ENCODE assay signal across 26 cellular contexts in the genomic region with DNA sequence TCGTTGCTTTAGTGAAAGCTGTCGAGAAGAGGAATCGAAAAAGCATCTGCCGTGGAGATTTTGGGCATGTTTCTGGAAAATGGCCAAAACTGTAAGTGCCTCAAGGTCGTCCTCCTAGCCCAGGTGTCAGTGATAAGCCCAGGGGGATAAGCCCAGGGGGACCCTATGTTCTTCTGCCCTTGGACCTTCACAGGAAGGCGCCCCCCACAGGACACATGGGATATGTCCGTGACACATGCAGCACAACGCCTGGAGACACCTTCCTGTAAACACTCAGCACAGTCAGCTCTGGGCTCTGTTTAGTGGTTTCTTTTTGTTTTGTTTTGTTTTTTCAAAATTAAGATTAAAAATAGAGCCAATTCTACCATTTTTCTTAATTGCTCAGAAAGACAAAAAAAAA.
DNase-seq lines count a peak whose midpoint lies in the region; ATAC-seq, FAIRE-seq and TF ChIP-seq lines count a peak whose summit lies in the region.
"Had no signal": no experiment of that assay in that cellular context is flagged by ENCODE, and none has a peak within 500 bp of the region (broad histone marks: within the 10 kb centered on the region; RNA-seq: fewer than 3 reads in every experiment).

No MANE protein-coding gene starts in this region.

- no peaks in the 10 kb centered on the region for H3K27me3 ChIP-seq in DND-41 (ENCODE audit: insufficient read depth, low read length, poor library complexity)
- no peaks in the 10 kb centered on the region for H3K27me3 ChIP-seq in KMS-11 (ENCODE audit: insufficient read depth, low read depth)
- H3K27me3 ChIP-seq: BLaER1 treated with 17β-estradiol and CSF1 and Interleukin-3, amounts not matched to agents 10 nM and 100 nM; upper lobe of left lung had no signal

- DNase-seq in DND-41, result no peak
- DNase-seq in WTC11 (ENCODE audit: low spot score), result peak; percentile 42
- peak; percentile 31 for DNase-seq in iPS-NIHi11 (ENCODE audit: low spot score)
- DNase-seq in HPDE6-E6E7 (ENCODE audit: extremely low spot score), result no peak
- DNase-seq in HTR-8/SVneo (ENCODE audit: insufficient read length, low spot score), result no peak
- no peak for DNase-seq in NCI-H1092 treated with DMSO at 0.1 percent for 48 hours (lab: John Stamatoyannopoulos, UW)
- no peak for DNase-seq in activated naive CD4-positive, alpha-beta T cell treated with anti-CD3 and anti-CD28 coated beads, Interleukin-2, amount 10 ng/mL, durations not matched to agents 7 days and 5 days
- DNase-seq: ACHN; activated CD4-positive, alpha-beta T cell treated with anti-CD3 and anti-CD28 coated beads, Interleukin-2, amount 50 U/mL, for 4 hours; activated CD4-positive, CD25-positive, alpha-beta regulatory T cell; dermis blood vessel endothelial cell; head of caudate nucleus; KG1; left cardiac atrium; NCI-H187; NCI-H2227 treated with DMSO at 0.1 percent for 48 hours; NCI-H748 treated with DMSO at 0.1 percent for 48 hours; psoas muscle; stimulated activated CD8-positive, alpha-beta memory T cell treated with anti-CD3 and anti-CD28 coated beads, Interleukin-4, amount 100 ng/mL, for 48 hours; T-helper 9 cell; upper lobe of left lung had no signal

- FAIRE-seq in HTR-8/SVneo (lab: Jason Lieb, UNC), result no peak
- FAIRE-seq: GM12892 had no signal

- CTCF ChIA-PET in WTC11 (lab: Charles Lee), result interaction anchor here (0.6 to 1.1 kb wide), 7 partner anchors 10 to 191 kb away, joined by 3 to 6 read pairs (median 3); no protein-coding TSS in a partner anchor
- CTCF ChIA-PET in activated naive CD4-positive, alpha-beta T cell treated with anti-CD3 and anti-CD28 coated beads, Interleukin-2, amount 10 ng/mL, durations not matched to agents 7 days and 5 days (lab: Charles Lee), result interaction anchor here (0.6 kb wide), 1 partner anchor 513 kb away, joined by 4 read pairs; no protein-coding TSS in a partner anchor

- no peak overlapping the region for H3K27ac ChIP-seq in DND-41 (ENCODE audit: low read length)
- no peak overlapping the region for H3K27ac ChIP-seq in KMS-11
- H3K27ac ChIP-seq: BLaER1 treated with 17β-estradiol and CSF1 and Interleukin-3, amounts not matched to agents 10 nM and 100 nM; psoas muscle; upper lobe of left lung had no signal

- TF ChIP-seq CTCF in DND-41 (IDR thresholded peaks at IDR 0.05; ENCODE audit: borderline replicate concordance, extremely low read depth, low read length, poor library complexity, severe bottlenecking) (peak; percentile 36), KMS-11 (conservative IDR thresholded peaks at IDR 0.05; ENCODE audit: low read depth, low read length) (peak; percentile 23; the same call in 1 of the 2 replicates), WTC11 (IDR thresholded peaks at IDR 0.05) (0 out of 2 replicates have a peak, but pooled peaks have one; percentile 30)

- H3K4me3 ChIP-seq in DND-41 (ENCODE audit: low read depth in 1 of 2, low read length in 2 of 2) (no peak overlapping the region), KMS-11 (IDR thresholded peaks at IDR 0.05; ENCODE audit: insufficient read depth, low read depth, low read length) (no peak overlapping the region)
- H3K4me3 ChIP-seq: BLaER1 treated with 17β-estradiol and CSF1 and Interleukin-3, amounts not matched to agents 10 nM and 100 nM; psoas muscle; upper lobe of left lung had no signal

- H3K4me1 Mint-ChIP-seq in WTC11, result peaks cover 7% of the 10 kb centered on the region
- peaks cover 61% of the 10 kb centered on the region for H3K4me1 Mint-ChIP-seq in activated naive CD4-positive, alpha-beta T cell treated with anti-CD3 and anti-CD28 coated beads, Interleukin-2, amount 10 ng/mL, durations not matched to agents 7 days and 5 days

- ATAC-seq in DND-41 (ENCODE audit: insufficient read depth, low read depth) (no peak), WTC11 (peak; percentile 60)
- ATAC-seq: left cardiac atrium, psoas muscle, Right ventricle myocardium inferior had no signal

- H3K4me2 ChIP-seq in DND-41 (ENCODE audit: insufficient read depth, low read length) (no peak overlapping the region), KMS-11 (no peak overlapping the region)
- H3K4me2 ChIP-seq: BLaER1 treated with 17β-estradiol and CSF1 and Interleukin-3, amounts not matched to agents 10 nM and 100 nM had no signal

- peaks cover 15% of the 10 kb centered on the region for H3K4me1 ChIP-seq in DND-41 (ENCODE audit: insufficient read depth, low read length)
- no peaks in the 10 kb centered on the region for H3K4me1 ChIP-seq in KMS-11 (ENCODE audit: low read depth, poor library complexity, severe bottlenecking)
- H3K4me1 ChIP-seq: psoas muscle, upper lobe of left lung had no signal

- H3K36me3 Mint-ChIP-seq in WTC11, result peaks cover 2% of the 10 kb centered on the region; the same call in 1 of the 2 replicates
- H3K36me3 Mint-ChIP-seq in activated naive CD4-positive, alpha-beta T cell treated with anti-CD3 and anti-CD28 coated beads, Interleukin-2, amount 10 ng/mL, durations not matched to agents 7 days and 5 days, result peaks cover 3% of the 10 kb centered on the region
- H3K36me3 Mint-ChIP-seq: activated naive CD4-positive, alpha-beta T cell treated with anti-CD3 and anti-CD28 coated beads, Interleukin-2, amount 50 U/mL, for 24 hours had no signal

- H3K4me3 Mint-ChIP-seq in WTC11, result no peak overlapping the region
- no peak overlapping the region for H3K4me3 Mint-ChIP-seq in activated naive CD4-positive, alpha-beta T cell treated with anti-CD3 and anti-CD28 coated beads, Interleukin-2, amount 10 ng/mL, durations not matched to agents 7 days and 5 days
- H3K4me3 Mint-ChIP-seq: activated naive CD4-positive, alpha-beta T cell treated with anti-CD3 and anti-CD28 coated beads, Interleukin-2, amount 50 U/mL, for 24 hours had no signal

- H4K20me1 ChIP-seq in DND-41 (ENCODE audit: insufficient read depth, low read length), result no peaks in the 10 kb centered on the region
- no peaks in the 10 kb centered on the region for H4K20me1 ChIP-seq in KMS-11 (ENCODE audit: insufficient read depth)
- H4K20me1 ChIP-seq: BLaER1 treated with 17β-estradiol and CSF1 and Interleukin-3, amounts not matched to agents 10 nM and 100 nM had no signal

- H3K9me3 Mint-ChIP-seq in WTC11, result peaks cover 21% of the 10 kb centered on the region
- peaks cover 16% of the 10 kb centered on the region for H3K9me3 Mint-ChIP-seq in activated naive CD4-positive, alpha-beta T cell treated with anti-CD3 and anti-CD28 coated beads, Interleukin-2, amount 10 ng/mL, durations not matched to agents 7 days and 5 days
- H3K9me3 Mint-ChIP-seq: activated naive CD4-positive, alpha-beta T cell treated with anti-CD3 and anti-CD28 coated beads, Interleukin-2, amount 50 U/mL, for 24 hours had no signal

- H3K9me3 ChIP-seq in DND-41 (ENCODE audit: insufficient read depth, low read length, severe bottlenecking), result no peaks in the 10 kb centered on the region
- H3K9me3 ChIP-seq: upper lobe of left lung had no signal

- POLR2A ChIA-PET in WTC11 (lab: Charles Lee), result interaction anchor here (0.6 kb wide), 2 partner anchors 210 to 310 kb away, joined by 3 to 4 read pairs; no protein-coding TSS in a partner anchor

- H2AFZ ChIP-seq in DND-41 (ENCODE audit: low read depth, low read length) (no peak overlapping the region), KMS-11 (ENCODE audit: low read depth) (no peak overlapping the region)

- no peak overlapping the region for H3K9ac ChIP-seq in DND-41 (ENCODE audit: low read depth, low read length)
- no peak overlapping the region for H3K9ac ChIP-seq in KMS-11
- H3K9ac ChIP-seq: BLaER1 treated with 17β-estradiol and CSF1 and Interleukin-3, amounts not matched to agents 10 nM and 100 nM had no signal

- H3K79me2 ChIP-seq in DND-41 (ENCODE audit: insufficient read depth, low read length) (no peaks in the 10 kb centered on the region), KMS-11 (ENCODE audit: insufficient read depth, low read depth) (no peaks in the 10 kb centered on the region)

- H3K27ac Mint-ChIP-seq in WTC11, result no peak overlapping the region
- H3K27ac Mint-ChIP-seq in activated naive CD4-positive, alpha-beta T cell treated with anti-CD3 and anti-CD28 coated beads, Interleukin-2, amount 10 ng/mL, durations not matched to agents 7 days and 5 days, result no peak overlapping the region
- H3K27ac Mint-ChIP-seq: activated naive CD4-positive, alpha-beta T cell treated with anti-CD3 and anti-CD28 coated beads, Interleukin-2, amount 50 U/mL, for 24 hours had no signal

- H3K36me3 ChIP-seq in DND-41 (ENCODE audit: insufficient read depth, low read length) (no peaks in the 10 kb centered on the region), KMS-11 (ENCODE audit: insufficient read depth) (no peaks in the 10 kb centered on the region)
- H3K36me3 ChIP-seq: upper lobe of left lung had no signal

- no peaks in the 10 kb centered on the region for H3K27me3 Mint-ChIP-seq in WTC11 (ENCODE audit: low read depth)
- no peaks in the 10 kb centered on the region for H3K27me3 Mint-ChIP-seq in activated naive CD4-positive, alpha-beta T cell treated with anti-CD3 and anti-CD28 coated beads, Interleukin-2, amount 10 ng/mL, durations not matched to agents 7 days and 5 days
- H3K27me3 Mint-ChIP-seq: activated naive CD4-positive, alpha-beta T cell treated with anti-CD3 and anti-CD28 coated beads, Interleukin-2, amount 50 U/mL, for 24 hours had no signal

TF ChIP-seq in WTC11, 78 proteins besides CTCF, POLR2A, EP300 and RAD21 (continues in another document):
- TF ChIP-seq, protein P1, sequence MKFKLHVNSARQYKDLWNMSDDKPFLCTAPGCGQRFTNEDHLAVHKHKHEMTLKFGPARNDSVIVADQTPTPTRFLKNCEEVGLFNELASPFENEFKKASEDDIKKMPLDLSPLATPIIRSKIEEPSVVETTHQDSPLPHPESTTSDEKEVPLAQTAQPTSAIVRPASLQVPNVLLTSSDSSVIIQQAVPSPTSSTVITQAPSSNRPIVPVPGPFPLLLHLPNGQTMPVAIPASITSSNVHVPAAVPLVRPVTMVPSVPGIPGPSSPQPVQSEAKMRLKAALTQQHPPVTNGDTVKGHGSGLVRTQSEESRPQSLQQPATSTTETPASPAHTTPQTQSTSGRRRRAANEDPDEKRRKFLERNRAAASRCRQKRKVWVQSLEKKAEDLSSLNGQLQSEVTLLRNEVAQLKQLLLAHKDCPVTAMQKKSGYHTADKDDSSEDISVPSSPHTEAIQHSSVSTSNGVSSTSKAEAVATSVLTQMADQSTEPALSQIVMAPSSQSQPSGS (CRISPR knock-in tag; IDR thresholded peaks at IDR 0.05; ENCODE audit: borderline replicate concordance, low read depth), result no peak
- no peak for TF ChIP-seq SMAD3 (CRISPR knock-in tag; IDR thresholded peaks at IDR 0.05; ENCODE audit: borderline replicate concordance)
- no peak for TF ChIP-seq FOXP1 (CRISPR knock-in tag; IDR thresholded peaks at IDR 0.05; ENCODE audit: borderline replicate concordance)
- TF ChIP-seq CBFB (CRISPR knock-in tag; IDR thresholded peaks at IDR 0.05; ENCODE audit: low read depth), result no peak
- no peak for TF ChIP-seq NR1H2 (CRISPR knock-in tag; IDR thresholded peaks at IDR 0.05)
- TF ChIP-seq RORB (CRISPR knock-in tag; IDR thresholded peaks at IDR 0.05), result no peak
- TF ChIP-seq ESRRA (CRISPR knock-in tag; IDR thresholded peaks at IDR 0.05; ENCODE audit: borderline replicate concordance), result no peak
- TF ChIP-seq TCF7 (CRISPR knock-in tag; IDR thresholded peaks at IDR 0.05; ENCODE audit: low read depth), result no peak

Comparison
In these comparisons a context has a peak if more than half of its experiments do, and no peak if none do; other contexts are left out.
1. DNase-seq: peak in WTC11 (single experiment) and iPS-NIHi11 (single experiment); none in DND-41 (single experiment), HPDE6-E6E7 (single experiment), HTR-8/SVneo (single experiment), NCI-H1092 treated with DMSO at 0.1 percent for 48 hours (single experiment) and activated naive CD4-positive, alpha-beta T cell treated with anti-CD3 and anti-CD28 coated beads, Interleukin-2, amount 10 ng/mL, durations not matched to agents 7 days and 5 days (single experiment).
2. Peak in every context shown above with its lines, with median percentiles within 50 percentile points of each other: CTCF ChIP-seq.